In genomic region chr14:23414906-23415820, GRCh38 we compare ENCODE assay signal across 24 cellular contexts. TPM values are rescaled to one million over a fixed set of nuclear protein-coding genes. Genes with fewer than 3 reads are reported as not detected.
DNase-seq lines count a peak whose midpoint lies in the region; ATAC-seq and TF ChIP-seq lines count a peak whose summit lies in the region.
"Had no signal": no experiment of that assay in that cellular context is flagged by ENCODE, and none has a peak within 500 bp of the region (broad histone marks: within the 10 kb centered on the region; RNA-seq: fewer than 3 reads in every experiment).

No MANE protein-coding gene starts in this region.

- H3K79me2 ChIP-seq in osteoblast (ENCODE audit: insufficient read depth, low read length) = no peaks in the 10 kb centered on the region

- H3K9me3 Mint-ChIP-seq in nephron progenitor cell = no peaks in the 10 kb centered on the region
- H3K9me3 Mint-ChIP-seq: CD4-positive, alpha-beta T cell had no signal

- no peak overlapping the region for H3K4me3 Mint-ChIP-seq in nephron progenitor cell
- H3K4me3 Mint-ChIP-seq: CD4-positive, alpha-beta T cell had no signal

- H3K36me3 ChIP-seq in heart left ventricle (peaks cover 0 to 80% (median 59%) of the 10 kb centered on the region in 9 donors), osteoblast (ENCODE audit: insufficient read depth, low read length) (no peaks in the 10 kb centered on the region)
- H3K36me3 ChIP-seq: BLaER1 had no signal

- no peak for TF ChIP-seq POLR2A in heart left ventricle (IDR thresholded peaks at IDR 0.05)

- intact Hi-C loops in heart left ventricle (cut with DNase I) (no loop called here), cardiac septum (cut with DNase I) (no loop called here), head of caudate nucleus (cut with DNase I) (no loop called here)

- DNase-seq in heart left ventricle (peak in 1 of 5 donors; percentile 60), cardiac septum (ENCODE audit: low spot score) (no peak), head of caudate nucleus (peak in 26 of 42 donors; percentile 17 to 75 (median 47)), osteoblast (ENCODE audit: insufficient read length, low spot score, missing footprints) (peak; percentile 58), nephron progenitor cell (no peak), NCI-H1436 treated with DMSO at 0.1 percent for 48 hours (lab: John Stamatoyannopoulos, UW) (no peak)
- DNase-seq: CD4-positive, alpha-beta T cell; NCI-H1105 treated with DMSO at 0.1 percent for 48 hours; NCI-H2029; NCI-H446 treated with DMSO at 0.1 percent for 48 hours; NCI-H526; NCI-H82; NK-92 treated with Interleukin-12 subunit alpha and Interleukin-12 subunit beta, amount 100 ng/mL, for 24 hours; PC-3; SHP77 had no signal

- H3K27me3 ChIP-seq in heart left ventricle (no peaks in the 10 kb centered on the region), osteoblast (ENCODE audit: insufficient read depth, low read length) (peaks cover 6% of the 10 kb centered on the region)

- no peaks in the 10 kb centered on the region for H4K20me1 ChIP-seq in osteoblast (ENCODE audit: insufficient read depth, low read length)
- H4K20me1 ChIP-seq: BLaER1 had no signal

- no peaks in the 10 kb centered on the region for H3K36me3 Mint-ChIP-seq in nephron progenitor cell (ENCODE audit: low read depth)

- 55 to 83% (median 74%) methylated on average over 25 to 39 of the region's 39 CpGs for WGBS in heart left ventricle, 4 donors

- no peak overlapping the region for H3K4me2 ChIP-seq in osteoblast (ENCODE audit: insufficient read depth, low read length)
- H3K4me2 ChIP-seq: BLaER1 had no signal

- H3K4me1 Mint-ChIP-seq in nephron progenitor cell = peaks cover 21% of the 10 kb centered on the region

- H3K27ac Mint-ChIP-seq in nephron progenitor cell = no peak overlapping the region
- H3K27ac Mint-ChIP-seq: CD4-positive, alpha-beta T cell had no signal

- no peak overlapping the region for H3K4me3 ChIP-seq in heart left ventricle
- H3K4me3 ChIP-seq in osteoblast (ENCODE audit: insufficient read depth, low read length) = no peak overlapping the region
- H3K4me3 ChIP-seq: BLaER1, K562 had no signal

- H3K9me3 ChIP-seq in heart left ventricle (no peaks in the 10 kb centered on the region), osteoblast (ENCODE audit: low read depth, low read length) (no peaks in the 10 kb centered on the region)
- H3K9me3 ChIP-seq: BLaER1 had no signal

- no peak for ATAC-seq in heart left ventricle
- no peak for ATAC-seq in HG03108 (IDR thresholded peaks at IDR 0.05; ENCODE audit: unreplicated experiment)
- ATAC-seq: K562, PC-3 had no signal

- no peak overlapping the region for H2AFZ ChIP-seq in osteoblast (ENCODE audit: low read length)

- no peak for TF ChIP-seq CTCF in heart left ventricle (IDR thresholded peaks at IDR 0.05)
- no peak for TF ChIP-seq CTCF in osteoblast (IDR thresholded peaks at IDR 0.05; ENCODE audit: extremely low read depth, low read depth, low read length)
- TF ChIP-seq CTCF in nephron progenitor cell (IDR thresholded peaks at IDR 0.05) = no peak

- peaks cover 17% of the 10 kb centered on the region for H3K27me3 Mint-ChIP-seq in nephron progenitor cell (ENCODE audit: low read depth, poor library complexity)

- H3K4me1 ChIP-seq in heart left ventricle (peaks cover 0 to 14% (median 0%) of the 10 kb centered on the region in 12 donors), osteoblast (ENCODE audit: insufficient read depth, low read length) (no peaks in the 10 kb centered on the region)
- H3K4me1 ChIP-seq: BLaER1 had no signal

- H3K27ac ChIP-seq in heart left ventricle = peak overlapping the region in 9 of 12 donors; percentile 11 to 91 (median 68)
- no peak overlapping the region for H3K27ac ChIP-seq in osteoblast (ENCODE audit: low read depth, low read length)
- H3K27ac ChIP-seq: BLaER1 had no signal

RNA-seq across cellular contexts. Expression of gene MYH6, which starts 7.1 kb away (rescaled TPM):
- total RNA-seq in heart left ventricle (1,000 to 10,000 TPM in 4 of 9 donors, 100 to 1,000 TPM in 4, 10 to 100 TPM in 1; 76.8 to 4,027 (median 602) TPM), cardiac septum (170 TPM), osteoblast (under 0.01 TPM in 1 of 2 replicates, not detected in the other)
- 1,000 to 10,000 TPM; 1,673 to 5,104 TPM for polyA plus RNA-seq in heart left ventricle
- total RNA-seq: CD4-positive, alpha-beta T cell; HT1080; K562; LHCN-M2; MCF 10A; PC-3; RPMI7951; SK-MEL-5 had no signal
- polyA plus RNA-seq: AG04450, K562 had no signal

RNA-seq across cellular contexts. Expression of gene MYH7, which starts 20.3 kb away (rescaled TPM):
- over 10,000 TPM in 7 of 9 donors, 1,000 to 10,000 TPM in 2; 6,202 to 23,825 (median 18,310) TPM for total RNA-seq in heart left ventricle
- polyA plus RNA-seq in heart left ventricle = over 10,000 TPM in 1 of 2 donors, 100 to 1,000 TPM in 1; 727 to 12,111 TPM
- total RNA-seq in cardiac septum = 13,582 TPM
- not detected in 2 replicates for total RNA-seq in osteoblast
- total RNA-seq: CD4-positive, alpha-beta T cell; HT1080; K562; MCF 10A; PC-3; RPMI7951 had no signal
- polyA plus RNA-seq: AG04450, K562 had no signal

RNA-seq across cellular contexts. Expression of gene CMTM5, which starts 38.3 kb away (rescaled TPM):
- total RNA-seq in heart left ventricle = under 1 TPM in 5 of 9 donors, not detected in 4; 0.32 to 0.92 (median 0.64) TPM
- polyA plus RNA-seq in heart left ventricle = 1 to 10 TPM; 1.6 to 1.8 TPM
- total RNA-seq in cardiac septum = not detected
- not detected in 2 replicates for total RNA-seq in osteoblast
- total RNA-seq: CD4-positive, alpha-beta T cell; K562; LHCN-M2; MCF 10A; PC-3; SK-MEL-5 had no signal

RNA-seq across cellular contexts. Expression of gene IL25, which starts 42.6 kb away (rescaled TPM):
- total RNA-seq in heart left ventricle (under 1 TPM in 1 of 9 donors, not detected in 8; 0.29 TPM), cardiac septum (not detected), osteoblast (not detected in 2 replicates)
- not detected for polyA plus RNA-seq in heart left ventricle
- total RNA-seq: CD4-positive, alpha-beta T cell; HT1080; K562; LHCN-M2; MCF 10A; PC-3; RPMI7951; SK-MEL-5 had no signal
- polyA plus RNA-seq: AG04450, K562 had no signal

RNA-seq across cellular contexts. Expression of gene EFS, which starts 50.2 kb away (rescaled TPM):
- total RNA-seq in heart left ventricle (1 to 10 TPM; 1.4 to 5.0 (median 2.3) TPM), cardiac septum (3.7 TPM), osteoblast (9.8 and 14.1 TPM in 2 replicates)
- polyA plus RNA-seq in heart left ventricle = 1 to 10 TPM; 2.2 to 2.4 TPM
- total RNA-seq: CD4-positive, alpha-beta T cell; HT1080; K562; LHCN-M2; MCF 10A; SK-MEL-5 had no signal

Comparison
In these comparisons a context has a peak if more than half of its experiments do, and no peak if none do; other contexts are left out.
1. DNase-seq: peak in head of caudate nucleus (26 of 42) and osteoblast (single experiment); none in cardiac septum (single experiment), nephron progenitor cell (single experiment) and NCI-H1436 treated with DMSO at 0.1 percent for 48 hours (single experiment).
2. RNA of gene MYH6, which starts 7.1 kb away (total RNA-seq): 76.8 to 4,027 TPM in heart left ventricle and 170 TPM in cardiac septum (single experiment); under 0.01 TPM in osteoblast; every median in the first group is over 10 times any median in the second.
3. RNA of gene MYH7, which starts 20.3 kb away (total RNA-seq): 6,202 to 23,825 TPM in heart left ventricle and 13,582 TPM in cardiac septum (single experiment); not detected in osteoblast; every median in the first group is over 1,000 times any median in the second.